8 cellular contexts compared by ENCODE assay signal in genomic region chr2:199911877-199912161, GRCh38. TPM values are rescaled to one million over a fixed set of nuclear protein-coding genes. Genes with fewer than 3 reads are reported as not detected.
DNase-seq lines count a peak whose midpoint lies in the region; ATAC-seq and TF ChIP-seq lines count a peak whose summit lies in the region.

No MANE protein-coding gene starts in this region.

- peaks cover 14% of the 10 kb centered on the region for H3K79me2 ChIP-seq in trophoblast cell (ENCODE audit: control insufficient read depth, insufficient read depth, low read length, poor library complexity)

- no TSS peak for BruUV-seq in Calu3 (replicated peaks; lab: Mats Ljungman, UMichigan)

- H3K79me1 ChIP-seq in trophoblast cell (ENCODE audit: low read length) = peaks cover 7% of the 10 kb centered on the region

- POLR2A ChIA-PET in RWPE1 (lab: Yijun Ruan, JAX; ENCODE audit: low non-redundant PET) = no interaction called here

- peak overlapping the region; percentile 87 for H3K4me3 ChIP-seq in fibroblast of mammary gland (ENCODE audit: control insufficient read depth, low read depth, low read length)
- peak overlapping the region; percentile 89 for H3K4me3 ChIP-seq in trophoblast cell (ENCODE audit: low read depth, low read length)

- no peaks in the 10 kb centered on the region for H3K27me3 ChIP-seq in trophoblast cell (ENCODE audit: insufficient read depth, low read length)

- WGBS in trophoblast cell (ENCODE audit: extremely low coverage, insufficient coverage, insufficient read length) = no CpG with 5 or more reads among the region's 13 CpGs

- H4K91ac ChIP-seq in trophoblast cell (ENCODE audit: low read depth, low read length) = no peak overlapping the region

- H2BK5ac ChIP-seq in trophoblast cell (ENCODE audit: low read depth, low read length, poor library complexity) = peak overlapping the region; percentile 73

- no peak overlapping the region for H2AK5ac ChIP-seq in trophoblast cell (ENCODE audit: low read length)

- peaks cover 0 to 3% of the 10 kb centered on the region in 2 experiments for H3K4me1 ChIP-seq in trophoblast cell (ENCODE audit: control insufficient read depth in 1 of 2, insufficient read depth in 2 of 2, low read length in 2 of 2)

- H3K4me1 Mint-ChIP-seq in Calu3 (ENCODE audit: low read depth, unreplicated experiment) = peaks cover 15% of the 10 kb centered on the region

- H3K4me2 ChIP-seq in trophoblast cell (ENCODE audit: low read length) = peak overlapping the region; percentile 76

- no peak overlapping the region for H2BK12ac ChIP-seq in trophoblast cell (ENCODE audit: low read length)

- H3K36me3 ChIP-seq in trophoblast cell (ENCODE audit: control insufficient read depth in 1 of 2, insufficient read depth in 2 of 2, low read length in 2 of 2) = peaks cover 3 to 7% of the 10 kb centered on the region in 2 experiments

- peak overlapping the region; percentile 10 for H4K12ac ChIP-seq in trophoblast cell (ENCODE audit: low read depth, low read length)

- TF ChIP-seq CTCF in Calu3 (IDR thresholded peaks at IDR 0.05; ENCODE audit: unreplicated experiment) (no peak), RWPE1 (conservative IDR thresholded peaks at IDR 0.05; ENCODE audit: low read depth) (no peak), fibroblast of mammary gland (conservative IDR thresholded peaks at IDR 0.05; ENCODE audit: control insufficient read depth, insufficient read depth, low read depth, low read length) (no peak)

- peak overlapping the region; percentile 45 for H3K4ac ChIP-seq in trophoblast cell (ENCODE audit: low read depth, low read length)

- H3K23ac ChIP-seq in trophoblast cell (ENCODE audit: low read length) = no peak overlapping the region

- peak overlapping the region; percentile 71 for H3K18ac ChIP-seq in trophoblast cell (ENCODE audit: low read length)

- H3K14ac ChIP-seq in trophoblast cell (ENCODE audit: low read length) = peak overlapping the region; percentile 83

- CTCF ChIA-PET in Calu3 (lab: Charles Lee) (no interaction called here), RWPE1 (lab: Yijun Ruan, JAX) (interaction anchor here (0.5 to 1.0 kb wide), 2 partner anchors 15 to 1597 kb away, joined by 3 to 6 read pairs; no protein-coding TSS in a partner anchor)

- intact Hi-C loops in Calu3 (cut with micrococcal nuclease; ENCODE audit: unreplicated experiment) = no loop called here

- peak overlapping the region; percentile 88 for H3K9ac ChIP-seq in trophoblast cell (ENCODE audit: low read length)

- peak overlapping the region; percentile 93 for H3K4me3 Mint-ChIP-seq in Calu3 (ENCODE audit: low read depth, unreplicated experiment)

- peak overlapping the region; percentile 91 for H2AFZ ChIP-seq in trophoblast cell (ENCODE audit: insufficient read depth, low read length, poor library complexity)

- peak overlapping the region; percentile 79 for H3K27ac Mint-ChIP-seq in Calu3 (ENCODE audit: unreplicated experiment)

- DNase-seq in Calu3 (no peak), RWPE1 (ENCODE audit: low spot score) (no peak), fibroblast of mammary gland (ENCODE audit: low read depth) (no peak), trophoblast cell (no peak), amniotic stem cell (lab: John Stamatoyannopoulos, UW) (no peak), SKM-1 (lab: John Stamatoyannopoulos, UW; ENCODE audit: unreplicated experiment) (no peak), NCI-H1092 treated with DMSO at 0.1 percent for 48 hours (lab: John Stamatoyannopoulos, UW) (no peak)

- H3K9me3 Mint-ChIP-seq in Calu3 (ENCODE audit: low read depth, unreplicated experiment) = no peaks in the 10 kb centered on the region

- H3K9me3 ChIP-seq in trophoblast cell (ENCODE audit: insufficient read depth, low read depth, low read length) = peaks cover 3% of the 10 kb centered on the region

- peak overlapping the region; percentile 6 for H2BK120ac ChIP-seq in trophoblast cell (ENCODE audit: insufficient read depth, low read length, poor library complexity)

- peak overlapping the region; percentile 71 for H4K8ac ChIP-seq in trophoblast cell (ENCODE audit: low read depth, low read length)

- no peak for ATAC-seq in HG02623 (IDR thresholded peaks at IDR 0.05; ENCODE audit: unreplicated experiment)

- H3K27me3 Mint-ChIP-seq in Calu3 (ENCODE audit: unreplicated experiment) = no peaks in the 10 kb centered on the region

- H3K27ac ChIP-seq in RWPE1 = peak overlapping the region; percentile 95
- H3K27ac ChIP-seq in trophoblast cell (ENCODE audit: low read depth, low read length) = peak overlapping the region; percentile 87

- peaks cover 15% of the 10 kb centered on the region for H3K36me3 Mint-ChIP-seq in Calu3 (ENCODE audit: insufficient read depth, unreplicated experiment)

RNA-seq across cellular contexts. Expression of gene C2orf69, which starts 0.7 kb away (rescaled TPM):
- total RNA-seq in Calu3 (2022) = 15.2 and 16.2 TPM in 2 replicates
- polyA plus RNA-seq in trophoblast cell (2013) = 7.7 and 7.9 TPM in 2 replicates

RNA-seq across cellular contexts. Expression of gene TYW5, which starts 43.5 kb away (rescaled TPM):
- total RNA-seq in Calu3 (2022) = 12.5 and 14.2 TPM in 2 replicates
- 4.1 and 4.4 TPM in 2 replicates for polyA plus RNA-seq in trophoblast cell (2013)

RNA-seq across cellular contexts. Expression of gene MAIP1, which starts 43.6 kb away (rescaled TPM):
- 27.9 and 30.8 TPM in 2 replicates for total RNA-seq in Calu3 (2022)
- 17.8 and 18.6 TPM in 2 replicates for polyA plus RNA-seq in trophoblast cell (2013)
